14 cellular contexts compared by ENCODE assay signal in the genomic region with DNA sequence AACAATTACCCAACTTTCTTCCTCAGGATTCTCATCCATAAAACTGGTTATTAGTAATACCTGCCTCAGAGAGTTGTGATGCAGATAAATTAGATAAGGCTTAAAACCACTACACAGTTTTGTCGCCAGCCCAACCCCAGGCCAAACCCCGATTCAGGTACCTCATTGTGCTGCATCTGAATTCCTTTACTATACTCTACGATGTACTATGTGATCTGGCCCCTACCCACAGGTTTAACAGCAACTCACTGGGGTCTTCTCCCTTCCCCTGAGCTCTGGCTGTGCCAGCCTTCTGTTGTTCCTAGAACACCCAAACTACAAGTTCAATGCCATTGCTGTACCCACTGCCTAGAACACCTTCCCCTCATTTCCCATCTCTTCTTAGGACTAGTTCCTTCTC.
DNase-seq lines count a peak whose midpoint lies in the region; ATAC-seq and TF ChIP-seq lines count a peak whose summit lies in the region.
"Had no signal": no experiment of that assay in that cellular context is flagged by ENCODE, and none has a peak within 500 bp of the region (broad histone marks: within the 10 kb centered on the region; RNA-seq: fewer than 3 reads in every experiment).

No MANE protein-coding gene starts in this region.

- H3K27ac ChIP-seq in OCI-LY3 (ENCODE audit: low read length) (peak overlapping the region; percentile 97), thymus (ENCODE audit: low read depth) (peak overlapping the region; percentile 18)
- H3K27ac ChIP-seq: sigmoid colon had no signal

- peak overlapping the region; percentile 97 for H3K4me2 ChIP-seq in OCI-LY3 (ENCODE audit: low read length)

- WGBS in thymus: 90% methylated on average over 3 of the region's 3 CpGs

- H3K27ac Mint-ChIP-seq in central memory CD8-positive, alpha-beta T cell (ENCODE audit: low read depth): peak overlapping the region; percentile 95

- peak overlapping the region; percentile 91 for H3K9ac ChIP-seq in OCI-LY3 (ENCODE audit: low read length)

- peaks cover 2% of the 10 kb centered on the region for H3K36me3 ChIP-seq in OCI-LY3 (replicated peaks; ENCODE audit: low read depth, low read length)
- no peaks in the 10 kb centered on the region for H3K36me3 ChIP-seq in thymus (ENCODE audit: control insufficient read depth, insufficient read depth)
- H3K36me3 ChIP-seq: sigmoid colon, upper lobe of left lung had no signal

- H3K4me1 Mint-ChIP-seq in central memory CD8-positive, alpha-beta T cell: peaks cover 45% of the 10 kb centered on the region

- H2AFZ ChIP-seq in OCI-LY3 (ENCODE audit: low read depth, low read length): no peak overlapping the region

- peaks cover 14% of the 10 kb centered on the region for H3K36me3 Mint-ChIP-seq in central memory CD8-positive, alpha-beta T cell (ENCODE audit: insufficient read depth)

- H3K79me2 ChIP-seq in OCI-LY3 (ENCODE audit: low read length): peaks cover 78% of the 10 kb centered on the region

- peak overlapping the region; percentile 73 for H3K4me3 Mint-ChIP-seq in central memory CD8-positive, alpha-beta T cell

- TF ChIP-seq CTCF in OCI-LY3 (IDR thresholded peaks at IDR 0.05; ENCODE audit: low read depth, low read length): no peak

- H3K27me3 ChIP-seq in OCI-LY3 (ENCODE audit: low read depth, low read length): no peaks in the 10 kb centered on the region
- H3K27me3 ChIP-seq in thymus (ENCODE audit: control insufficient read depth, insufficient read depth): no peaks in the 10 kb centered on the region
- H3K27me3 ChIP-seq: sigmoid colon, upper lobe of left lung had no signal

- peaks cover 57% of the 10 kb centered on the region for H3K4me1 ChIP-seq in OCI-LY3 (ENCODE audit: low read length)
- H3K4me1 ChIP-seq in thymus (ENCODE audit: control insufficient read depth, insufficient read depth, low read length): peaks cover 14% of the 10 kb centered on the region

- peaks cover 5% of the 10 kb centered on the region for H3K9me3 Mint-ChIP-seq in central memory CD8-positive, alpha-beta T cell

- DNase-seq in activated naive CD4-positive, alpha-beta T cell treated with Interleukin-2 at 50 U/mL for 16 hours: peak; percentile 8
- no peak for DNase-seq in activated naive CD4-positive, alpha-beta T cell treated with anti-CD3 and anti-CD28 coated beads, Interleukin-2, amount 50 U/mL, for 16 hours
- no peak for DNase-seq in central memory CD8-positive, alpha-beta T cell (ENCODE audit: low spot score in 2 of 2)
- DNase-seq in DMS153 treated with DMSO at 0.1 percent for 48 hours (lab: John Stamatoyannopoulos, UW; ENCODE audit: unreplicated experiment) (no peak), NCI-H82 treated with DMSO at 0.1 percent for 48 hours (lab: John Stamatoyannopoulos, UW; ENCODE audit: unreplicated experiment) (no peak), NCI-H187 (lab: John Stamatoyannopoulos, UW) (no peak)
- DNase-seq: cerebellar nuclear complex, NCI-H1092, NCI-H510A, SHP77, sigmoid colon, upper lobe of left lung had no signal

- peak; percentile 31 for ATAC-seq in central memory CD8-positive, alpha-beta T cell (replicated peaks; ENCODE audit: extremely low read depth, poor library complexity, severe bottlenecking)

- no peaks in the 10 kb centered on the region for H3K27me3 Mint-ChIP-seq in central memory CD8-positive, alpha-beta T cell

- H3K4me3 ChIP-seq in OCI-LY3 (ENCODE audit: low read length): peak overlapping the region; percentile 54
- H3K4me3 ChIP-seq in thymus (ENCODE audit: low read length): no peak overlapping the region
- H3K4me3 ChIP-seq: sigmoid colon, upper lobe of left lung had no signal

- H3K9me3 ChIP-seq in OCI-LY3 (ENCODE audit: insufficient read depth, low read length): no peaks in the 10 kb centered on the region
- H3K9me3 ChIP-seq in thymus (ENCODE audit: control insufficient read depth): no peaks in the 10 kb centered on the region
- H3K9me3 ChIP-seq: sigmoid colon had no signal

- H4K20me1 ChIP-seq in OCI-LY3 (ENCODE audit: insufficient read depth, low read length): no peaks in the 10 kb centered on the region
